In genomic region chr15:62887113-62887570, GRCh38 we compare ENCODE assay signal across 10 cellular contexts.
DNase-seq lines count a peak whose midpoint lies in the region; ATAC-seq, FAIRE-seq and TF ChIP-seq lines count a peak whose summit lies in the region.
"Had no signal": no experiment of that assay in that cellular context is flagged by ENCODE, and none has a peak within 500 bp of the region (broad histone marks: within the 10 kb centered on the region; RNA-seq: fewer than 3 reads in every experiment).

No MANE protein-coding gene starts in this region.

- H3K9me3 ChIP-seq in liver (ENCODE audit: control insufficient read depth in 4 of 4, low read length in 3 of 4) = no peaks in the 10 kb centered on the region
- no peaks in the 10 kb centered on the region for H3K9me3 ChIP-seq in stomach
- no peaks in the 10 kb centered on the region for H3K9me3 ChIP-seq in small intestine (ENCODE audit: control insufficient read depth, low read depth)
- H3K9me3 ChIP-seq: mucosa of descending colon had no signal

- FAIRE-seq in small intestine (lab: Jason Lieb, UNC) = no peak

- H3K36me3 ChIP-seq in liver (ENCODE audit: control insufficient read depth in 4 of 4, insufficient read depth in 3 of 4, low read depth in 1 of 4, low read length in 3 of 4) = no peaks in the 10 kb centered on the region
- no peaks in the 10 kb centered on the region for H3K36me3 ChIP-seq in stomach
- no peaks in the 10 kb centered on the region for H3K36me3 ChIP-seq in small intestine (ENCODE audit: control insufficient read depth in 2 of 2, insufficient read depth in 2 of 2, low read length in 2 of 2)

- TF ChIP-seq EP300 in stomach (IDR thresholded peaks at IDR 0.05) = no peak

- H3K4me1 ChIP-seq in liver (ENCODE audit: control insufficient read depth in 4 of 4, insufficient read depth in 4 of 4, low read length in 3 of 4) = peaks cover 12 to 31% (median 21%) of the 10 kb centered on the region in 4 donors
- peaks cover 20 to 43% (median 32%) of the 10 kb centered on the region in 4 donors for H3K4me1 ChIP-seq in stomach
- no peaks in the 10 kb centered on the region for H3K4me1 ChIP-seq in small intestine (ENCODE audit: control insufficient read depth in 2 of 2, insufficient read depth in 1 of 2, low read depth in 1 of 2, low read length in 1 of 2)

- intact Hi-C loops in stomach (cut with DNase I; ENCODE audit: low total_unique reads) = no loop called here

- H3K27me3 Mint-ChIP-seq in brain = peaks cover 11% of the 10 kb centered on the region

- H3K4me3 ChIP-seq in liver (ENCODE audit: low read depth in 1 of 3, low read length in 3 of 3) (peak overlapping the region in 1 of 3 donors; percentile 20), stomach (no peak overlapping the region), small intestine (ENCODE audit: low read depth in 1 of 2, low read length in 2 of 2) (no peak overlapping the region)
- H3K4me3 ChIP-seq: mucosa of descending colon had no signal

- TF ChIP-seq RAD21 in liver (IDR thresholded peaks at IDR 0.05) = no peak

- ATAC-seq in GM18502 (IDR thresholded peaks at IDR 0.05; ENCODE audit: poor library complexity, unreplicated experiment) = no peak

- WGBS in liver = 46% methylated on average over 7 of the region's 7 CpGs
- WGBS in stomach, 5 donors = 54 to 67% (median 57%) methylated on average over 7 of the region's 7 CpGs
- 70 to 78% (median 77%) methylated on average over 7 of the region's 7 CpGs for WGBS in small intestine, 3 donors

- H3K27ac Mint-ChIP-seq in brain = peak overlapping the region; percentile 18 to 96 (median 73)

- H3K9me3 Mint-ChIP-seq in brain = peaks cover 0 to 14% (median 0%) of the 10 kb centered on the region in 5 experiments

- TF ChIP-seq POLR2A in stomach (IDR thresholded peaks at IDR 0.05) = no peak

- TF ChIP-seq CTCF in brain (conservative IDR thresholded peaks at IDR 0.05) (no peak), liver (IDR thresholded peaks at IDR 0.05; ENCODE audit: low read depth, low read length, missing input control) (no peak), stomach (IDR thresholded peaks at IDR 0.05) (no peak)

- no peaks in the 10 kb centered on the region for H3K36me3 Mint-ChIP-seq in brain

- H3K27ac ChIP-seq in liver (ENCODE audit: low read depth in 1 of 2, low read length in 2 of 2) (peak overlapping the region; percentile 74 to 77), stomach (peak overlapping the region in 4 of 5 donors; percentile 42 to 86 (median 55)), small intestine (ENCODE audit: low read depth in 1 of 2, low read length in 1 of 2) (no peak overlapping the region)
- H3K27ac ChIP-seq: HL-60 had no signal

- peak overlapping the region; percentile 20 to 71 (median 37) for H3K4me3 Mint-ChIP-seq in brain

- DNase-seq in HT1080 (ENCODE audit: low read depth) (peak; percentile 15), stomach (no peak), small intestine (no peak)
- no peak for DNase-seq in activated effector memory CD4-positive, alpha-beta T cell treated with Interleukin-2 at 50 U/mL for 16 hours
- DNase-seq: activated naive CD4-positive, alpha-beta T cell treated with Interleukin-2 at 50 U/mL for 16 hours; mucosa of descending colon had no signal

- peak overlapping the region; percentile 15 to 45 for H3K9ac ChIP-seq in liver (ENCODE audit: low read depth in 1 of 2, low read length in 2 of 2)

- peaks cover 48% of the 10 kb centered on the region for H3K4me1 Mint-ChIP-seq in brain

- H3K27me3 ChIP-seq in liver (ENCODE audit: control insufficient read depth in 4 of 4, insufficient read depth in 4 of 4, low read length in 3 of 4) (no peaks in the 10 kb centered on the region), stomach (no peaks in the 10 kb centered on the region), small intestine (ENCODE audit: control insufficient read depth in 2 of 2, insufficient read depth in 2 of 2, low read length in 2 of 2) (no peaks in the 10 kb centered on the region)

TF ChIP-seq in liver, 16 proteins besides CTCF, POLR2A, EP300 and RAD21:
- TF ChIP-seq YY1 (IDR thresholded peaks at IDR 0.05) (no peak), REST (IDR thresholded peaks at IDR 0.05) (no peak), JUND (IDR thresholded peaks at IDR 0.05) (no peak), HNF4G (IDR thresholded peaks at IDR 0.05) (no peak), TAF1 (conservative IDR thresholded peaks at IDR 0.05) (no peak), EGR1 (IDR thresholded peaks at IDR 0.05; ENCODE audit: low read depth in 2 of 2) (no peak), FOXA2 (IDR thresholded peaks at IDR 0.05) (no peak), NR2F2 (IDR thresholded peaks at IDR 0.05) (no peak), SP1 (IDR thresholded peaks at IDR 0.05) (no peak), GABPA (IDR thresholded peaks at IDR 0.05 in 1 of 2, conservative IDR thresholded peaks at IDR 0.05 in 1 of 2) (no peak), HNF4A (conservative IDR thresholded peaks at IDR 0.05) (no peak), FOXA1 (IDR thresholded peaks at IDR 0.05) (no peak), RXRA (IDR thresholded peaks at IDR 0.05) (no peak), ATF3 (IDR thresholded peaks at IDR 0.05) (no peak), ZBTB33 (IDR thresholded peaks at IDR 0.05) (no peak), MAX (IDR thresholded peaks at IDR 0.05) (no peak)
TF ChIP-seq in liver: peak in this region for 0.

Comparison
In these comparisons a context has a peak if more than half of its experiments do, and no peak if none do; other contexts are left out.
1. H3K27ac ChIP-seq: peak in liver (2 of 2) and stomach (4 of 5); none in small intestine (0 of 2).